In the genomic region with DNA sequence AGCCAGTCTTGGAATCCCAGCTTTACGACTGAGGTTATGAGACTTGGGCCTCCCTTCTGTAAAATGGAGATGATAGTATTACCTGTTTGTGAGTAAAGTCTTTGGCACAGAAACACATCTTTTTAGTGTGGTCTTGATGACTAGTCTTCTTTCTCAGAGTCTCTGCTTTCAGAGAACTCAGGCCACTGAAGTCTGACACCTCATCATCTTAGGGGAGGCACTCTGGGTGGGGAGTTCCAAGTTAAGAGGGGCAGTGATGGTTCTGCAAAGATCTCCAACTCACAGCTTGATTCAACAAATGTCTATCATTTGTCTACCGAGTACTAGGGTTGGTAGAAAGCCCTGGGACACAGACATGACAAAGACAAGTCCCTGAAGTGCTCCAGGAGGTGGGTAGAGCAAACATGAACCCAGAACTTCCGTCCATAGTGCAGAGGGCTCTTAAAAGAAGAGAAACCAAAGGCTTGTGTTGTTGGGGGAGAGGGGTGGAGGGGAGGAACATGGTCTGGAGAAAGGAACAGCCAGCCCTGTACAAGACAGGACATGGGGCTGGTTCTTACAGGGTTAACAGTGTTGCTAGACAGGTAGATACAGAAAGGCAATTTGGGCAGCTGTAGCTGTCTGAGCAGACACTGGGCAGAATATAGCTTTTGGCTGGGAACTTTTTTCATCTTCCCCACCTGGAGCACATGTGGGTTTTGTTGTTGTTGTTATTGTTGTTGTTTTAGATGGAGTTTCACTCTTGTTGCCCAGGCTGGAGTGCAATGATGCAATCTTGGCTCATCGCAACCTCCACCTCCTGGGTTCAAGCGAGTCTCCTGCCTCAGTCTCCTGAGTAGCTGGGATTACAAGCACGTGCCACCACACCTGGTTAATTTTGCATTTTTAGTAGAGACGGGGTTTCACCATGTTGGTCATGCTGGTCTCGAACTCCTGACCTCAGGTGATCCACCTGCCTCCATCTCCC, we compare ENCODE assay signal across 1 cellular context.
TF ChIP-seq lines count a peak whose summit lies in the region.

No MANE protein-coding gene starts in this region.

TF ChIP-seq in HepG2, 621 proteins besides CTCF, POLR2A, EP300 and RAD21 (continued from another document):
- TF ChIP-seq THRA (CRISPR knock-in tag; IDR thresholded peaks at IDR 0.05; ENCODE audit: borderline replicate concordance) (peak; percentile 13; the same call in 1 of the 2 replicates), SOX6 (IDR thresholded peaks at IDR 0.05) (no peak), SOX6 (CRISPR knock-in tag; IDR thresholded peaks at IDR 0.05) (peak; percentile 8; the same call in 1 of the 2 replicates), ZMYM4 (CRISPR knock-in tag; IDR thresholded peaks at IDR 0.05) (0 out of 2 replicates have a peak, but pooled peaks have one; percentile 22)
- TF ChIP-seq, protein P1, sequence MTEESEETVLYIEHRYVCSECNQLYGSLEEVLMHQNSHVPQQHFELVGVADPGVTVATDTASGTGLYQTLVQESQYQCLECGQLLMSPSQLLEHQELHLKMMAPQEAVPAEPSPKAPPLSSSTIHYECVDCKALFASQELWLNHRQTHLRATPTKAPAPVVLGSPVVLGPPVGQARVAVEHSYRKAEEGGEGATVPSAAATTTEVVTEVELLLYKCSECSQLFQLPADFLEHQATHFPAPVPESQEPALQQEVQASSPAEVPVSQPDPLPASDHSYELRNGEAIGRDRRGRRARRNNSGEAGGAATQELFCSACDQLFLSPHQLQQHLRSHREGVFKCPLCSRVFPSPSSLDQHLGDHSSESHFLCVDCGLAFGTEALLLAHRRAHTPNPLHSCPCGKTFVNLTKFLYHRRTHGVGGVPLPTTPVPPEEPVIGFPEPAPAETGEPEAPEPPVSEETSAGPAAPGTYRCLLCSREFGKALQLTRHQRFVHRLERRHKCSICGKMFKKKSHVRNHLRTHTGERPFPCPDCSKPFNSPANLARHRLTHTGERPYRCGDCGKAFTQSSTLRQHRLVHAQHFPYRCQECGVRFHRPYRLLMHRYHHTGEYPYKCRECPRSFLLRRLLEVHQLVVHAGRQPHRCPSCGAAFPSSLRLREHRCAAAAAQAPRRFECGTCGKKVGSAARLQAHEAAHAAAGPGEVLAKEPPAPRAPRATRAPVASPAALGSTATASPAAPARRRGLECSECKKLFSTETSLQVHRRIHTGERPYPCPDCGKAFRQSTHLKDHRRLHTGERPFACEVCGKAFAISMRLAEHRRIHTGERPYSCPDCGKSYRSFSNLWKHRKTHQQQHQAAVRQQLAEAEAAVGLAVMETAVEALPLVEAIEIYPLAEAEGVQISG (CRISPR knock-in tag; IDR thresholded peaks at IDR 0.05), result peak; percentile 25; the same call in 1 of the 2 replicates
